8 cellular contexts compared by ENCODE assay signal in genomic region chr19:1942078-1942933, GRCh38. TPM values are rescaled to one million over a fixed set of nuclear protein-coding genes. Genes with fewer than 3 reads are reported as not detected.
A peak's percentile ranks its signal among the peaks of the same experiment; 100 is the strongest.
DNase-seq lines count a peak whose midpoint lies in the region; ATAC-seq and TF ChIP-seq lines count a peak whose summit lies in the region.

No MANE protein-coding gene starts in this region.

- peaks cover 33% of the 10 kb centered on the region for H4K20me1 ChIP-seq in PC-9 (ENCODE audit: insufficient read depth)

- H3K4me3 Mint-ChIP-seq in Calu3 (ENCODE audit: low read depth, unreplicated experiment) = peak overlapping the region; percentile 79
- H3K4me3 Mint-ChIP-seq in activated T-helper 17 cell treated with anti-CD3 and anti-CD28 coated beads, Interleukin-2, amount 50 U/mL, for 72 hours = peak overlapping the region; percentile 92
- H3K4me3 Mint-ChIP-seq in naive thymus-derived CD8-positive, alpha-beta T cell = peak overlapping the region; percentile 93 to 98 (median 97)

- H3F3A ChIP-seq in PC-9 (ENCODE audit: insufficient read depth, low read depth) = peaks cover 6% of the 10 kb centered on the region; the same call in 1 of the 2 replicates

- peak overlapping the region; percentile 79 for H3K4me2 ChIP-seq in PC-9

- H3K9me3 Mint-ChIP-seq in Calu3 (ENCODE audit: low read depth, unreplicated experiment) = no peaks in the 10 kb centered on the region
- no peaks in the 10 kb centered on the region for H3K9me3 Mint-ChIP-seq in activated T-helper 17 cell treated with anti-CD3 and anti-CD28 coated beads, Interleukin-2, amount 50 U/mL, for 72 hours
- no peaks in the 10 kb centered on the region for H3K9me3 Mint-ChIP-seq in naive thymus-derived CD8-positive, alpha-beta T cell

- CTCF ChIA-PET in Calu3 (lab: Charles Lee) (interaction anchor here (0.6 to 0.7 kb wide), 2 partner anchors 10 to 30 kb away, joined by 3 read pairs; no protein-coding TSS in a partner anchor), PC-9 (lab: Charles Lee) (interaction anchor here (0.6 kb wide), 1 partner anchor 39 kb away, joined by 12 read pairs; no protein-coding TSS in a partner anchor)

- intact Hi-C loops in Calu3 (cut with micrococcal nuclease; ENCODE audit: unreplicated experiment) (no loop called here), PC-9 (cut with micrococcal nuclease; ENCODE audit: unreplicated experiment) (no loop called here)

- peak overlapping the region; percentile 58; the same call in 1 of the 2 replicates for H2AFZ ChIP-seq in PC-9

- TSS peak; percentile 62 for BruUV-seq in Calu3 (replicated peaks; lab: Mats Ljungman, UMichigan)
- BruUV-seq in PC-9 (replicated peaks; lab: Mats Ljungman, UMichigan) = TSS peak; percentile 38

- H3K4me3 ChIP-seq in PC-9 = peak overlapping the region; percentile 81

- no peaks in the 10 kb centered on the region for H3K9me3 ChIP-seq in PC-9 (ENCODE audit: insufficient read depth, low read depth)

- H3K79me2 ChIP-seq in PC-9 (ENCODE audit: low read depth) = peaks cover 52% of the 10 kb centered on the region

- no peaks in the 10 kb centered on the region for H3K27me3 ChIP-seq in PC-9 (ENCODE audit: insufficient read depth, low read depth)

- peak overlapping the region; percentile 44 for H3K27ac Mint-ChIP-seq in Calu3 (ENCODE audit: unreplicated experiment)
- peak overlapping the region; percentile 90 for H3K27ac Mint-ChIP-seq in activated T-helper 17 cell treated with anti-CD3 and anti-CD28 coated beads, Interleukin-2, amount 50 U/mL, for 72 hours
- peak overlapping the region; percentile 94 to 100 (median 98) for H3K27ac Mint-ChIP-seq in naive thymus-derived CD8-positive, alpha-beta T cell

- H3K4me1 ChIP-seq in PC-9 (replicated peaks; ENCODE audit: insufficient read depth) = peaks cover 6% of the 10 kb centered on the region; the same call in 1 of the 2 replicates

- peak; percentile 75 for DNase-seq in Calu3
- DNase-seq in PC-9 = peak in 1 of 2 experiments; percentile 61
- DNase-seq in fibroblast of gingiva (ENCODE audit: low read depth) = peak; percentile 60
- DNase-seq in naive thymus-derived CD8-positive, alpha-beta T cell = peak; percentile 65 to 89 (median 84)
- DNase-seq in stimulated activated naive CD4-positive, alpha-beta T cell treated with Interleukin-2 at 50 U/mL for 16 hours (lab: John Stamatoyannopoulos, UW) = peak; percentile 69

- peaks cover 36% of the 10 kb centered on the region for H3K36me3 Mint-ChIP-seq in Calu3 (ENCODE audit: insufficient read depth, unreplicated experiment)
- peaks cover 21% of the 10 kb centered on the region for H3K36me3 Mint-ChIP-seq in activated T-helper 17 cell treated with anti-CD3 and anti-CD28 coated beads, Interleukin-2, amount 50 U/mL, for 72 hours (ENCODE audit: low read depth)
- H3K36me3 Mint-ChIP-seq in naive thymus-derived CD8-positive, alpha-beta T cell = no peaks in the 10 kb centered on the region

- H3K4me1 Mint-ChIP-seq in Calu3 (ENCODE audit: low read depth, unreplicated experiment) = no peaks in the 10 kb centered on the region
- H3K4me1 Mint-ChIP-seq in activated T-helper 17 cell treated with anti-CD3 and anti-CD28 coated beads, Interleukin-2, amount 50 U/mL, for 72 hours = peaks cover 21% of the 10 kb centered on the region
- H3K4me1 Mint-ChIP-seq in naive thymus-derived CD8-positive, alpha-beta T cell = peaks cover 16 to 52% (median 34%) of the 10 kb centered on the region in 4 donors

- POLR2A ChIA-PET in PC-9 (lab: Charles Lee; ENCODE audit: unreplicated experiment) = no interaction called here
- POLR2A ChIA-PET in naive thymus-derived CD8-positive, alpha-beta T cell (lab: Charles Lee) = interaction anchor here (0.6 to 3.2 kb wide), 31 partner anchors 11 to 1144 kb away, joined by 3 to 26 read pairs (median 4); partner anchors contain the start of genes ABHD17A, CIRBP, GADD45B and IZUMO4

- 0 out of 2 replicates have a peak overlapping the region, but pooled peaks have one; percentile 47 for H3K27ac ChIP-seq in PC-9

- no peak for TF ChIP-seq CTCF in Calu3 (IDR thresholded peaks at IDR 0.05; ENCODE audit: unreplicated experiment)
- TF ChIP-seq CTCF in PC-9 (conservative IDR thresholded peaks at IDR 0.05) = no peak

- no peaks in the 10 kb centered on the region for H3K27me3 Mint-ChIP-seq in Calu3 (ENCODE audit: unreplicated experiment)
- no peaks in the 10 kb centered on the region for H3K27me3 Mint-ChIP-seq in activated T-helper 17 cell treated with anti-CD3 and anti-CD28 coated beads, Interleukin-2, amount 50 U/mL, for 72 hours
- H3K27me3 Mint-ChIP-seq in naive thymus-derived CD8-positive, alpha-beta T cell = no peaks in the 10 kb centered on the region

- ATAC-seq in HG02759 (IDR thresholded peaks at IDR 0.05; ENCODE audit: unreplicated experiment) = peak; percentile 27
- peak; percentile 68 for ATAC-seq in activated T-helper 17 cell treated with anti-CD3 and anti-CD28 coated beads, Interleukin-2, amount 50 U/mL, for 72 hours (replicated peaks)
- peak; percentile 64 to 70 for ATAC-seq in naive thymus-derived CD8-positive, alpha-beta T cell
- ATAC-seq in GM19455 (IDR thresholded peaks at IDR 0.05; ENCODE audit: unreplicated experiment) = no peak

- no peaks in the 10 kb centered on the region for H3K9me2 ChIP-seq in PC-9 (ENCODE audit: insufficient read depth)

- no peaks in the 10 kb centered on the region for H3K36me3 ChIP-seq in PC-9 (ENCODE audit: low read depth)

RNA-seq across cellular contexts. Expression of gene CSNK1G2, which starts 1.3 kb away (rescaled TPM):
- 54.5 and 59.2 TPM in 2 replicates for total RNA-seq in Calu3 (2022)
- total RNA-seq in PC-9 (2021) = 58.2 and 58.3 TPM in 2 replicates
- 10 to 100 TPM; 50.2 to 50.7 TPM for total RNA-seq in activated T-helper 17 cell treated with anti-CD3 and anti-CD28 coated beads, Interleukin-2, amount 50 U/mL, for 72 hours
- total RNA-seq in naive thymus-derived CD8-positive, alpha-beta T cell = 100 to 1,000 TPM; 168 to 175 TPM
- 10 to 100 TPM; 25.4 to 67.6 (median 26.4) TPM for polyA plus RNA-seq in naive thymus-derived CD8-positive, alpha-beta T cell

RNA-seq across cellular contexts. Expression of gene ADAT3, which starts 37.1 kb away (rescaled TPM):
- total RNA-seq in Calu3 (2022) (6.7 TPM in 2 replicates), PC-9 (2021) (7.8 and 10.1 TPM in 2 replicates)
- 10 to 100 TPM; 11.6 to 12.2 TPM for total RNA-seq in activated T-helper 17 cell treated with anti-CD3 and anti-CD28 coated beads, Interleukin-2, amount 50 U/mL, for 72 hours
- 1 to 10 TPM; 4.2 to 4.5 TPM for total RNA-seq in naive thymus-derived CD8-positive, alpha-beta T cell
- 1 to 10 TPM; 1.9 to 3.6 (median 3.6) TPM for polyA plus RNA-seq in naive thymus-derived CD8-positive, alpha-beta T cell

RNA-seq across cellular contexts. Expression of gene SCAMP4, which starts 37.1 kb away (rescaled TPM):
- 64.2 and 80.5 TPM in 2 replicates for total RNA-seq in Calu3 (2022)
- total RNA-seq in PC-9 (2021) = 61.7 and 69.8 TPM in 2 replicates
- total RNA-seq in activated T-helper 17 cell treated with anti-CD3 and anti-CD28 coated beads, Interleukin-2, amount 50 U/mL, for 72 hours = 10 to 100 TPM; 31.7 to 36.4 TPM
- 10 to 100 TPM; 20.7 to 23.4 TPM for total RNA-seq in naive thymus-derived CD8-positive, alpha-beta T cell
- 10 to 100 TPM; 12.1 to 15.5 (median 12.5) TPM for polyA plus RNA-seq in naive thymus-derived CD8-positive, alpha-beta T cell

RNA-seq across cellular contexts. Expression of gene ABHD17A, which starts 57.0 kb away (rescaled TPM):
- total RNA-seq in Calu3 (2022) = 35.2 and 36.9 TPM in 2 replicates
- total RNA-seq in PC-9 (2021) = 33.0 and 35.9 TPM in 2 replicates
- 100 to 1,000 TPM in 1 of 2 donors, 10 to 100 TPM in 1; 84.4 to 109 TPM for total RNA-seq in activated T-helper 17 cell treated with anti-CD3 and anti-CD28 coated beads, Interleukin-2, amount 50 U/mL, for 72 hours
- 100 to 1,000 TPM; 106 to 109 TPM for total RNA-seq in naive thymus-derived CD8-positive, alpha-beta T cell
- polyA plus RNA-seq in naive thymus-derived CD8-positive, alpha-beta T cell = 100 to 1,000 TPM; 153 to 207 (median 155) TPM

Comparison
In these comparisons a context has a peak if more than half of its experiments do, and no peak if none do; other contexts are left out.
1. H3K27ac Mint-ChIP-seq: peak in every context shown above with its lines; median percentile 98 in naive thymus-derived CD8-positive, alpha-beta T cell; 90 in activated T-helper 17 cell treated with anti-CD3 and anti-CD28 coated beads, Interleukin-2, amount 50 U/mL, for 72 hours; 44 in Calu3.